ENCODE assay signal across 8 cellular contexts in the genomic region with DNA sequence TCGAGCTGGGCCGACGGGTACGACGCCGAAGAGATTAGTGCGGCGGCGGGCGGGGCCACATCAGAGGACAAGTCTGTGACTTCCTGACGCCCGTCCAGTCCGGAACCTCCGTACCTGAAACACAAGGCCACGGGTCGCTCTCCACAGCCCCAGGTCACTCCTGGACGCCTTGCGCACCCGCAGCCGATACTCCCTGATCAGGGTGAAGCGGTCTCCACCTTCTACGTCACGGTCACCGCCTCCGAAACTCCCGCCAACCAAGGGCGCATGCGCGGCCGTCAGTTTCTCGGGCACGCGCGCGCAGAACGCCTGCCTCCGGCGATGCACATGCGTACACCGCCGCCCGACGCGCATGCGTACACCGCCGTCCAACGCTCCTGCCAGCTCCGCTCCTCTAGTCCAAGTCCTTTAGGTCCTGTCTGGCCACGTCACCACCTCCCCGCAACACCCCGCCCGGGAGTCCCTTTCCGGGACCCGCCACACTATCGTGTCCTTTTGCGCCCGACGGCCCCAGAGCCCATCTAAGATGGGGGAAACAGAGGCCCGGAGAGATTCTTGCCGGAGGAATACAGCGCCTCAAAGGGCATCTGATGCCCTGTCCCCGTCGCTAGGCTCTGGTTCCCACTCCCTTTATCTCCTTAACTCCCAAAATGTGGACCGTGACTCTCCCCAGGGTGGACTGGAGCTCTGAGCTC. TPM values are rescaled to one million over a fixed set of nuclear protein-coding genes. Genes with fewer than 3 reads are reported as not detected.
DNase-seq lines count a peak whose midpoint lies in the region; ATAC-seq, FAIRE-seq and TF ChIP-seq lines count a peak whose summit lies in the region.

Gene DSN1, minus strand, starts transcription at position 216 of the 695 bp plus-strand sequence. CDS start 2,305 bp downstream, outside the sequence.

- H3K9me3 ChIP-seq in Loucy (ENCODE audit: insufficient read depth, low read depth, low read length) (no peaks in the 10 kb centered on the region), RWPE2 (ENCODE audit: severe bottlenecking) (no peaks in the 10 kb centered on the region)

- H4K20me1 ChIP-seq in Loucy (ENCODE audit: insufficient read depth, low read length, poor library complexity, severe bottlenecking): peaks cover 9% of the 10 kb centered on the region

- DNase-seq in ELF-1 (ENCODE audit: low read depth, low spot score) (peak; percentile 99), H54 (ENCODE audit: insufficient read length, low spot score) (peak; percentile 91), RWPE2 (ENCODE audit: low spot score) (peak; percentile 100), fibroblast of peridontal ligament (ENCODE audit: extremely low read depth) (peak; percentile 97), natural killer cell (peak; percentile 99)
- peak; percentile 98 for DNase-seq in activated T-helper 2 cell treated with anti-CD3 and anti-CD28 coated beads, Interferon-gamma antibody, Interleukin-2, Interleukin-4, amounts not matched to agents 10 μg/mL and 5 μg/mL and 100 μg/mL, durations not matched to agents 14 hours and 24 hours and 36 hours (ENCODE audit: low spot score)
- peak; percentile 91 to 98 (median 96) for DNase-seq in stimulated activated naive CD4-positive, alpha-beta T cell (lab: John Stamatoyannopoulos, UW)

- peaks cover 40% of the 10 kb centered on the region for H3K79me2 ChIP-seq in Loucy (ENCODE audit: insufficient read depth, low read length)

- ATAC-seq in RWPE2 (ENCODE audit: low read depth): peak; percentile 77
- peak; percentile 80 to 89 (median 85) for ATAC-seq in natural killer cell

- peaks cover 19% of the 10 kb centered on the region for H3K36me3 Mint-ChIP-seq in activated T-helper 2 cell treated with anti-CD3 and anti-CD28 coated beads, Interferon-gamma antibody, Interleukin-2, Interleukin-4, amounts not matched to agents 10 μg/mL and 5 μg/mL and 100 μg/mL, durations not matched to agents 14 hours and 24 hours and 36 hours (ENCODE audit: low read depth)
- no peaks in the 10 kb centered on the region for H3K36me3 Mint-ChIP-seq in natural killer cell

- H3K4me2 ChIP-seq in Loucy (ENCODE audit: low read depth, low read length, poor library complexity, severe bottlenecking): peak within 1 kb of the TSS; percentile 89

- no peaks in the 10 kb centered on the region for H3K9me3 Mint-ChIP-seq in activated T-helper 2 cell treated with anti-CD3 and anti-CD28 coated beads, Interferon-gamma antibody, Interleukin-2, Interleukin-4, amounts not matched to agents 10 μg/mL and 5 μg/mL and 100 μg/mL, durations not matched to agents 14 hours and 24 hours and 36 hours
- no peaks in the 10 kb centered on the region for H3K9me3 Mint-ChIP-seq in natural killer cell

- H3K27ac ChIP-seq in RWPE2 (ENCODE audit: poor library complexity, severe bottlenecking): peak within 1 kb of the TSS; percentile 59

- H3K4me1 ChIP-seq in Loucy (ENCODE audit: insufficient read depth, low read length, poor library complexity, severe bottlenecking) (peaks cover 35% of the 10 kb centered on the region), RWPE2 (ENCODE audit: insufficient read depth, poor library complexity, severe bottlenecking) (peaks cover 5% of the 10 kb centered on the region)

- peak; percentile 86 for TF ChIP-seq POLR2A in H54 (IDR thresholded peaks at IDR 0.05; ENCODE audit: low read depth, low read length)

- no peaks in the 10 kb centered on the region for H3K27me3 Mint-ChIP-seq in activated T-helper 2 cell treated with anti-CD3 and anti-CD28 coated beads, Interferon-gamma antibody, Interleukin-2, Interleukin-4, amounts not matched to agents 10 μg/mL and 5 μg/mL and 100 μg/mL, durations not matched to agents 14 hours and 24 hours and 36 hours (ENCODE audit: low read depth)
- no peaks in the 10 kb centered on the region for H3K27me3 Mint-ChIP-seq in natural killer cell (ENCODE audit: low read depth in 2 of 2)

- H3K27me3 ChIP-seq in Loucy (ENCODE audit: insufficient read depth, low read length, poor library complexity, severe bottlenecking) (no peaks in the 10 kb centered on the region), RWPE2 (ENCODE audit: insufficient read depth, poor library complexity, severe bottlenecking) (no peaks in the 10 kb centered on the region)

- H3K9ac ChIP-seq in Loucy (ENCODE audit: low read depth, low read length, poor library complexity, severe bottlenecking): peak within 1 kb of the TSS; percentile 98

- FAIRE-seq in H54 (lab: Jason Lieb, UNC): no peak

- peak within 1 kb of the TSS; percentile 92 for H3K4me3 Mint-ChIP-seq in activated T-helper 2 cell treated with anti-CD3 and anti-CD28 coated beads, Interferon-gamma antibody, Interleukin-2, Interleukin-4, amounts not matched to agents 10 μg/mL and 5 μg/mL and 100 μg/mL, durations not matched to agents 14 hours and 24 hours and 36 hours (ENCODE audit: low read depth)
- H3K4me3 Mint-ChIP-seq in natural killer cell: peak within 1 kb of the TSS; percentile 94

- peaks cover 26% of the 10 kb centered on the region for H3K4me1 Mint-ChIP-seq in activated T-helper 2 cell treated with anti-CD3 and anti-CD28 coated beads, Interferon-gamma antibody, Interleukin-2, Interleukin-4, amounts not matched to agents 10 μg/mL and 5 μg/mL and 100 μg/mL, durations not matched to agents 14 hours and 24 hours and 36 hours (ENCODE audit: low read depth)
- H3K4me1 Mint-ChIP-seq in natural killer cell: peaks cover 17 to 27% of the 10 kb centered on the region in 2 donors

- H3K36me3 ChIP-seq in Loucy (ENCODE audit: insufficient read depth, low read length) (no peaks in the 10 kb centered on the region), RWPE2 (ENCODE audit: low read depth) (peaks cover 29% of the 10 kb centered on the region)

- H2AFZ ChIP-seq in Loucy (ENCODE audit: low read length): peak within 1 kb of the TSS; percentile 98

- intact Hi-C loops in activated T-helper 2 cell treated with anti-CD3 and anti-CD28 coated beads, Interferon-gamma antibody, Interleukin-2, Interleukin-4, amounts not matched to agents 10 μg/mL and 5 μg/mL and 100 μg/mL, durations not matched to agents 14 hours and 24 hours and 36 hours (cut with micrococcal nuclease): loop anchor here (2.0 kb wide), 1 partner anchor 27 kb away; the partner anchor contains the start of gene NDRG3
- intact Hi-C loops in natural killer cell (cut with micrococcal nuclease): loop anchor here (1.0 kb wide), 1 partner anchor 27 kb away; the partner anchor contains the start of gene NDRG3

- H3K27ac Mint-ChIP-seq in activated T-helper 2 cell treated with anti-CD3 and anti-CD28 coated beads, Interferon-gamma antibody, Interleukin-2, Interleukin-4, amounts not matched to agents 10 μg/mL and 5 μg/mL and 100 μg/mL, durations not matched to agents 14 hours and 24 hours and 36 hours: peak within 1 kb of the TSS; percentile 98
- H3K27ac Mint-ChIP-seq in natural killer cell: peak within 1 kb of the TSS; percentile 93 to 94

- no peaks in the 10 kb centered on the region for H3F3A ChIP-seq in Loucy (ENCODE audit: low read depth)

- no peak for TF ChIP-seq CTCF in Loucy (conservative IDR thresholded peaks at IDR 0.05; ENCODE audit: low read length)
- no peak for TF ChIP-seq CTCF in RWPE2 (IDR thresholded peaks at IDR 0.05; ENCODE audit: poor library complexity, severe bottlenecking)
- no peak for TF ChIP-seq CTCF in natural killer cell (IDR thresholded peaks at IDR 0.05)

- peak within 1 kb of the TSS; percentile 97 for H3K4me3 ChIP-seq in Loucy (ENCODE audit: low read length, poor library complexity, severe bottlenecking)
- H3K4me3 ChIP-seq in RWPE2 (ENCODE audit: severe bottlenecking): peak within 1 kb of the TSS; percentile 77

- H3K9me2 ChIP-seq in Loucy (replicated peaks; ENCODE audit: low read depth, low read length): no peaks in the 10 kb centered on the region

RNA-seq across cellular contexts. Expression of gene DSN1, which starts in this region (rescaled TPM):
- total RNA-seq in activated T-helper 2 cell treated with anti-CD3 and anti-CD28 coated beads, Interferon-gamma antibody, Interleukin-2, Interleukin-4, amounts not matched to agents 10 μg/mL and 5 μg/mL and 100 μg/mL, durations not matched to agents 14 hours and 24 hours and 36 hours: 24.0 and 28.6 TPM in 2 replicates
- total RNA-seq in natural killer cell: 10 to 100 TPM; 15.8 to 19.1 (median 15.8) TPM

Comparison
In these comparisons a context has a peak if more than half of its experiments do, and no peak if none do; other contexts are left out.
1. Peak in every context shown above with its lines: DNase-seq, ATAC-seq, H3K4me3 ChIP-seq and H3K27ac ChIP-seq.